In the genomic region with DNA sequence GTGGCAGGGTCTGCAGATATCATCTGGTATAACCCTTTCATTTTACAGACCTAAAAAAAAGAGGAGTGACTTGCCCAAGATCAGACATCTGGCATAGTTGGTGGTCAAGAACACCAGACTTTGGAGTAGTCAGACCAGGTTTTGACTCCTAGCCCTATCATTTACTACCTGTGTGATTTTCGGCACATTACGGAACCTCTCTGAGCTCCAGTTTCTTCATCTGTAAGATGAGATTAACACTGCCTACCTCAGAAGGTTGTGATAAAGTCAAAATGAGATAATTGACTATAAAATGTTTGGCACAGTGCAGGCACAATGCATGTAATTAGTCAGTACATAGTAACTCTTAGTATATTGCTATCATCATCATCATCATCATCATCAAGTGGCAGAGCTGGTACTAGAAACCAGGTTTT, we compare ENCODE assay signal across 9 cellular contexts. TPM values are rescaled to one million over a fixed set of nuclear protein-coding genes. Genes with fewer than 3 reads are reported as not detected.
DNase-seq lines count a peak whose midpoint lies in the region; ATAC-seq and TF ChIP-seq lines count a peak whose summit lies in the region.
"Had no signal": no experiment of that assay in that cellular context is flagged by ENCODE, and none has a peak within 500 bp of the region (broad histone marks: within the 10 kb centered on the region; RNA-seq: fewer than 3 reads in every experiment).

No MANE protein-coding gene starts in this region.

- no peak overlapping the region for H2BK120ac ChIP-seq in IMR-90 (ENCODE audit: low read depth, low read length)

- peak overlapping the region; percentile 38; the same call in 1 of the 2 replicates for H3K9ac ChIP-seq in IMR-90 (ENCODE audit: low read depth, low read length)

- H2BK5ac ChIP-seq in IMR-90 (ENCODE audit: low read depth, low read length, poor library complexity, severe bottlenecking): no peak overlapping the region

- H3K9me3 ChIP-seq in IMR-90 (ENCODE audit: control insufficient read depth, insufficient read depth, low read length) (no peaks in the 10 kb centered on the region), mesodermal cell (ENCODE audit: control insufficient read depth, low read length) (no peaks in the 10 kb centered on the region)
- H3K9me3 ChIP-seq: esophagus squamous epithelium had no signal

- H4K20me1 ChIP-seq in IMR-90 (ENCODE audit: insufficient read depth, low read length): no peaks in the 10 kb centered on the region

- no peak overlapping the region for H3K27ac ChIP-seq in IMR-90 (ENCODE audit: insufficient read depth, low read length)
- no peak overlapping the region for H3K27ac ChIP-seq in mesodermal cell (ENCODE audit: low read depth, low read length, severe bottlenecking)

- H2AK5ac ChIP-seq in IMR-90 (ENCODE audit: low read depth, low read length): no peak overlapping the region

- BruUV-seq in IMR-90 (replicated peaks; lab: Mats Ljungman, UMichigan): no TSS peak

- H4K8ac ChIP-seq in IMR-90 (ENCODE audit: low read depth in 2 of 2, low read length in 2 of 2): no peak overlapping the region

- no peak overlapping the region for H3K4ac ChIP-seq in IMR-90 (ENCODE audit: low read depth, low read length)

- H3K36me3 ChIP-seq in IMR-90 (ENCODE audit: control insufficient read depth, insufficient read depth, low read length): no peaks in the 10 kb centered on the region
- H3K36me3 ChIP-seq in mesodermal cell (ENCODE audit: control insufficient read depth, insufficient read depth, low read length): no peaks in the 10 kb centered on the region
- H3K36me3 ChIP-seq: esophagus squamous epithelium had no signal

- H3K4me2 ChIP-seq in IMR-90 (ENCODE audit: low read depth, low read length): peak overlapping the region; percentile 85

- no peak overlapping the region for H2BK15ac ChIP-seq in IMR-90 (ENCODE audit: low read depth, low read length)

- H3K4me1 Mint-ChIP-seq in CD14-positive monocyte (peaks cover 29% of the 10 kb centered on the region), brain (peaks cover 30% of the 10 kb centered on the region)

- TF ChIP-seq CTCF in CD14-positive monocyte (IDR thresholded peaks at IDR 0.05): no peak
- no peak for TF ChIP-seq CTCF in IMR-90 (conservative IDR thresholded peaks at IDR 0.05; ENCODE audit: low read depth, low read length)
- TF ChIP-seq CTCF in brain (conservative IDR thresholded peaks at IDR 0.05): no peak

- H3K4me1 ChIP-seq in IMR-90 (ENCODE audit: control insufficient read depth, insufficient read depth, low read length) (peaks cover 2% of the 10 kb centered on the region; the same call in 1 of the 2 replicates), mesodermal cell (ENCODE audit: control insufficient read depth, insufficient read depth, low read length, poor library complexity, severe bottlenecking) (peaks cover 7% of the 10 kb centered on the region)

- H3K27ac Mint-ChIP-seq in CD14-positive monocyte (peak overlapping the region in 2 of 7 donors; percentile 30 to 33), brain (peak overlapping the region in 1 of 5 experiments; percentile 73)

- ATAC-seq in IMR-90 (ENCODE audit: low read depth) (no peak), GM19463 (IDR thresholded peaks at IDR 0.05; ENCODE audit: unreplicated experiment) (no peak)

- DNase-seq in CD14-positive monocyte (ENCODE audit: low spot score): no peak
- no peak for DNase-seq in IMR-90
- DNase-seq in OCI-M2 (lab: John Stamatoyannopoulos, UW; ENCODE audit: unreplicated experiment): no peak
- no peak for DNase-seq in islet precursor cell
- DNase-seq in NCI-H1417 (lab: John Stamatoyannopoulos, UW): no peak
- DNase-seq: esophagus squamous epithelium had no signal

- no peak overlapping the region for H3K18ac ChIP-seq in IMR-90 (ENCODE audit: low read depth, low read length)

- in situ Hi-C loops in IMR-90 (cut with MboI; ENCODE audit: low sequenced_read_pairs): no loop called here

- CTCF ChIA-PET in IMR-90 (lab: Yijun Ruan, JAX): no interaction called here

- peak overlapping the region; percentile 89 for H2AFZ ChIP-seq in IMR-90 (replicated peaks; ENCODE audit: low read length, poor library complexity)

- H3K9me3 Mint-ChIP-seq in CD14-positive monocyte (no peaks in the 10 kb centered on the region), brain (no peaks in the 10 kb centered on the region)

- no peak for TF ChIP-seq POLR2A in IMR-90 (IDR thresholded peaks at IDR 0.05; ENCODE audit: low read depth, low read length)

- H3K79me1 ChIP-seq in IMR-90 (ENCODE audit: low read depth in 1 of 2, low read length in 2 of 2): peaks cover 0 to 9% of the 10 kb centered on the region in 2 experiments; a peak in 1 of 4 replicates

- dilution Hi-C loops in IMR-90 (cut with HindIII; ENCODE audit: low sequenced_read_pairs, unreplicated experiment): no loop called here

- H2AK9ac ChIP-seq in IMR-90 (replicated peaks; ENCODE audit: low read depth, low read length, poor library complexity): no peak overlapping the region

- H4K91ac ChIP-seq in IMR-90 (ENCODE audit: insufficient read depth, low read depth, low read length): no peak overlapping the region

- H3K36me3 Mint-ChIP-seq in CD14-positive monocyte (peaks cover 4 to 5% of the 10 kb centered on the region in 2 donors), brain (no peaks in the 10 kb centered on the region)

- no peak overlapping the region for H4K5ac ChIP-seq in IMR-90 (ENCODE audit: low read depth, low read length)

- H3K14ac ChIP-seq in IMR-90 (replicated peaks; ENCODE audit: low read depth, low read length): peak overlapping the region; percentile 51; the same call in 1 of the 2 replicates

- no peaks in the 10 kb centered on the region for H3K9me1 ChIP-seq in IMR-90 (ENCODE audit: insufficient read depth, low read length)

- POLR2A ChIA-PET in IMR-90 (lab: Charles Lee; ENCODE audit: unreplicated experiment): no interaction called here

- H3K4me3 ChIP-seq in IMR-90 (ENCODE audit: insufficient read depth, low read depth, low read length): peak overlapping the region; percentile 69
- peak overlapping the region; percentile 65 for H3K4me3 ChIP-seq in mesodermal cell (ENCODE audit: extremely low read depth, insufficient read depth, low read length, poor library complexity, severe bottlenecking)

- no peak for TF ChIP-seq RAD21 in IMR-90 (IDR thresholded peaks at IDR 0.05; ENCODE audit: low read length)

- no CpG with 5 or more reads among the region's 2 CpGs for WGBS in IMR-90 (ENCODE audit: extremely low coverage in 2 of 2, insufficient read length in 1 of 2), 2 experiments
- WGBS in mesodermal cell (ENCODE audit: insufficient coverage in 2 of 2), 2 experiments: 100% methylated on average over 2 of the region's 2 CpGs; no CpG with 5 or more reads in 1 of the 2 experiments

- H3K27me3 ChIP-seq in IMR-90 (ENCODE audit: control insufficient read depth, insufficient read depth, low read length): peaks cover 8% of the 10 kb centered on the region

- H3K23ac ChIP-seq in IMR-90 (ENCODE audit: low read depth, low read length): peak overlapping the region; percentile 84

- no peak overlapping the region for H2BK20ac ChIP-seq in IMR-90 (ENCODE audit: low read depth, low read length)

- peaks cover 41 to 51% (median 45%) of the 10 kb centered on the region in 3 donors for H3K27me3 Mint-ChIP-seq in CD14-positive monocyte (ENCODE audit: low read depth in 3 of 3)
- H3K27me3 Mint-ChIP-seq in brain: peaks cover 30% of the 10 kb centered on the region

- intact Hi-C loops in CD14-positive monocyte (cut with micrococcal nuclease): no loop called here
- intact Hi-C loops in IMR-90 (cut with micrococcal nuclease): no loop called here

- no peak overlapping the region for H3K56ac ChIP-seq in IMR-90 (ENCODE audit: extremely low read depth, insufficient read depth, low read length)

- H3K4me3 Mint-ChIP-seq in CD14-positive monocyte (peak overlapping the region; percentile 90 to 98), brain (peak overlapping the region; percentile 93 to 97 (median 95))

TF ChIP-seq in IMR-90, 13 proteins besides CTCF, POLR2A, EP300 and RAD21 (continues in another document):
- TF ChIP-seq BHLHE40 (IDR thresholded peaks at IDR 0.05; ENCODE audit: low read depth, low read length): no peak
- no peak for TF ChIP-seq SMC3 (IDR thresholded peaks at IDR 0.05; ENCODE audit: low read depth, low read length)
- TF ChIP-seq, protein P1, sequence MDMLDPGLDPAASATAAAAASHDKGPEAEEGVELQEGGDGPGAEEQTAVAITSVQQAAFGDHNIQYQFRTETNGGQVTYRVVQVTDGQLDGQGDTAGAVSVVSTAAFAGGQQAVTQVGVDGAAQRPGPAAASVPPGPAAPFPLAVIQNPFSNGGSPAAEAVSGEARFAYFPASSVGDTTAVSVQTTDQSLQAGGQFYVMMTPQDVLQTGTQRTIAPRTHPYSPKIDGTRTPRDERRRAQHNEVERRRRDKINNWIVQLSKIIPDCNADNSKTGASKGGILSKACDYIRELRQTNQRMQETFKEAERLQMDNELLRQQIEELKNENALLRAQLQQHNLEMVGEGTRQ (IDR thresholded peaks at IDR 0.05; ENCODE audit: low read depth, low read length): no peak
- TF ChIP-seq RCOR1 (IDR thresholded peaks at IDR 0.05; ENCODE audit: insufficient replicate concordance, low read length): no peak
- no peak for TF ChIP-seq CEBPB (IDR thresholded peaks at IDR 0.05; ENCODE audit: low read depth, low read length)
- TF ChIP-seq MXI1 (IDR thresholded peaks at IDR 0.05; ENCODE audit: borderline replicate concordance, low read depth, low read length): no peak
- TF ChIP-seq CHD1 (IDR thresholded peaks at IDR 0.05; ENCODE audit: low read depth, low read length): no peak
- no peak for TF ChIP-seq FOS (IDR thresholded peaks at IDR 0.05; ENCODE audit: low read depth, low read length)
- no peak for TF ChIP-seq NFE2L2 (IDR thresholded peaks at IDR 0.05; ENCODE audit: low read depth, low read length)
- no peak for TF ChIP-seq RFX5 (IDR thresholded peaks at IDR 0.05; ENCODE audit: low read depth, low read length)
- TF ChIP-seq MAZ (IDR thresholded peaks at IDR 0.05; ENCODE audit: borderline replicate concordance, low read depth, low read length): no peak

RNA-seq across cellular contexts. Expression of a gene that starts 1.2 kb away (rescaled TPM):
- polyA plus RNA-seq in CD14-positive monocyte: under 1 TPM in 1 of 2 donors, not detected in 1; 0.11 TPM
- total RNA-seq in IMR-90 (2012; rRNA removed): 2.2 and 3.0 TPM in 2 replicates
- polyA plus RNA-seq in IMR-90 (2012; rRNA removed): 1.6 and 1.8 TPM in 2 replicates
- 0.68 and 0.73 TPM in 2 replicates for polyA plus RNA-seq in IMR-90 (2012; cell fraction: cytosol; rRNA removed)
- polyA plus RNA-seq in IMR-90 (2012; cell fraction: nucleus; rRNA removed; ENCODE audit: low replicate concordance): 2.4 and 4.3 TPM in 2 replicates
- polyA plus RNA-seq in brain (ENCODE audit: insufficient read depth, low read depth, low replicate concordance): 1.2 TPM
- polyA plus RNA-seq in mesodermal cell (2013, experiment 1 of 2): 3.1 TPM
- polyA plus RNA-seq in mesodermal cell (2013, experiment 2 of 2): 2.9 TPM
